In genomic region chr19:14689598-14690503, GRCh38 we compare ENCODE assay signal across 8 cellular contexts. TPM values are rescaled to one million over a fixed set of nuclear protein-coding genes. Genes with fewer than 3 reads are reported as not detected.
A peak's percentile ranks its signal among the peaks of the same experiment; 100 is the strongest.
DNase-seq lines count a peak whose midpoint lies in the region; ATAC-seq and TF ChIP-seq lines count a peak whose summit lies in the region.

TSS of gene ZNF333 (plus strand) at chr19:14690048. CDS start at chr19:14693492, 3,444 bp downstream.

- H3K9me3 ChIP-seq in esophagus (ENCODE audit: control insufficient read depth in 2 of 2, insufficient read depth in 1 of 2, low read depth in 1 of 2, low read length in 1 of 2) (no peaks in the 10 kb centered on the region), mucosa of stomach (ENCODE audit: control insufficient read depth, low read length) (no peaks in the 10 kb centered on the region)

- 0% methylated on average over 62 to 66 of the region's 66 CpGs for WGBS in esophagus, 2 donors

- H3K27me3 Mint-ChIP-seq in activated T-cell treated with anti-CD3 and anti-CD28 coated beads, Interleukin-2, amount 50 U/mL, for 24 hours: no peaks in the 10 kb centered on the region

- ATAC-seq in GM21576 (IDR thresholded peaks at IDR 0.05; ENCODE audit: unreplicated experiment): peak; percentile 78

- peak within 1 kb of the TSS; percentile 80 for H3K9ac ChIP-seq in mucosa of stomach (ENCODE audit: low read length)

- no peak for TF ChIP-seq RAD21 in Ishikawa (IDR thresholded peaks at IDR 0.05; ENCODE audit: low read depth)

- no peak for TF ChIP-seq EP300 in Ishikawa (IDR thresholded peaks at IDR 0.05; ENCODE audit: borderline replicate concordance)

- peak within 1 kb of the TSS; percentile 100 for H3K27ac Mint-ChIP-seq in activated T-cell treated with anti-CD3 and anti-CD28 coated beads, Interleukin-2, amount 50 U/mL, for 24 hours

- no peaks in the 10 kb centered on the region for H3K27me3 ChIP-seq in esophagus (ENCODE audit: control insufficient read depth in 1 of 2, insufficient read depth in 2 of 2, low read length in 2 of 2)
- no peaks in the 10 kb centered on the region for H3K27me3 ChIP-seq in mucosa of stomach (ENCODE audit: control insufficient read depth, insufficient read depth, low read length)

- H3K36me3 ChIP-seq in esophagus (ENCODE audit: control insufficient read depth in 2 of 2, insufficient read depth in 2 of 2, low read length in 1 of 2): peaks cover 3% of the 10 kb centered on the region in 2 donors
- peaks cover under 1% of the 10 kb centered on the region for H3K36me3 ChIP-seq in mucosa of stomach (ENCODE audit: control insufficient read depth, insufficient read depth, low read length)

- peaks cover 17% of the 10 kb centered on the region for H3K4me1 Mint-ChIP-seq in activated T-cell treated with anti-CD3 and anti-CD28 coated beads, Interleukin-2, amount 50 U/mL, for 24 hours (ENCODE audit: low read depth)

- no peaks in the 10 kb centered on the region for H3K9me3 Mint-ChIP-seq in activated T-cell treated with anti-CD3 and anti-CD28 coated beads, Interleukin-2, amount 50 U/mL, for 24 hours

- peak within 1 kb of the TSS; percentile 94 to 96 for H3K27ac ChIP-seq in esophagus (ENCODE audit: low read depth in 2 of 2, low read length in 1 of 2)

- H3K36me3 Mint-ChIP-seq in activated T-cell treated with anti-CD3 and anti-CD28 coated beads, Interleukin-2, amount 50 U/mL, for 24 hours (ENCODE audit: low read depth): peaks cover 22% of the 10 kb centered on the region

- peak within 1 kb of the TSS; percentile 93 for H3K4me3 Mint-ChIP-seq in activated T-cell treated with anti-CD3 and anti-CD28 coated beads, Interleukin-2, amount 50 U/mL, for 24 hours

- H3K4me3 ChIP-seq in esophagus (ENCODE audit: low read depth in 1 of 2, low read length in 2 of 2) (peak within 1 kb of the TSS; percentile 82 to 83), mucosa of stomach (ENCODE audit: low read length) (peak within 1 kb of the TSS; percentile 77)

- H3K4me1 ChIP-seq in esophagus (ENCODE audit: control insufficient read depth in 2 of 2, insufficient read depth in 2 of 2, low read length in 1 of 2) (no peaks in the 10 kb centered on the region), mucosa of stomach (ENCODE audit: control insufficient read depth, insufficient read depth, low read length) (no peaks in the 10 kb centered on the region)

- DNase-seq in DMS153 (lab: John Stamatoyannopoulos, UW) (peak; percentile 79), OCI-M2 (lab: John Stamatoyannopoulos, UW; ENCODE audit: unreplicated experiment) (peak; percentile 98)
- peak; percentile 99 for DNase-seq in activated T-cell treated with anti-CD3 and anti-CD28 coated beads, Interleukin-2, amount 50 U/mL, for 24 hours
- peak; percentile 100 for DNase-seq in stimulated activated CD8-positive, alpha-beta memory T cell treated with anti-CD3 and anti-CD28 coated beads, Interleukin-4, amount 100 ng/mL, for 48 hours

TF ChIP-seq in Ishikawa, 13 proteins besides CTCF, POLR2A, EP300 and RAD21:
- TF ChIP-seq CREB1 (IDR thresholded peaks at IDR 0.05; ENCODE audit: low read depth): no peak
- TF ChIP-seq, protein P1, sequence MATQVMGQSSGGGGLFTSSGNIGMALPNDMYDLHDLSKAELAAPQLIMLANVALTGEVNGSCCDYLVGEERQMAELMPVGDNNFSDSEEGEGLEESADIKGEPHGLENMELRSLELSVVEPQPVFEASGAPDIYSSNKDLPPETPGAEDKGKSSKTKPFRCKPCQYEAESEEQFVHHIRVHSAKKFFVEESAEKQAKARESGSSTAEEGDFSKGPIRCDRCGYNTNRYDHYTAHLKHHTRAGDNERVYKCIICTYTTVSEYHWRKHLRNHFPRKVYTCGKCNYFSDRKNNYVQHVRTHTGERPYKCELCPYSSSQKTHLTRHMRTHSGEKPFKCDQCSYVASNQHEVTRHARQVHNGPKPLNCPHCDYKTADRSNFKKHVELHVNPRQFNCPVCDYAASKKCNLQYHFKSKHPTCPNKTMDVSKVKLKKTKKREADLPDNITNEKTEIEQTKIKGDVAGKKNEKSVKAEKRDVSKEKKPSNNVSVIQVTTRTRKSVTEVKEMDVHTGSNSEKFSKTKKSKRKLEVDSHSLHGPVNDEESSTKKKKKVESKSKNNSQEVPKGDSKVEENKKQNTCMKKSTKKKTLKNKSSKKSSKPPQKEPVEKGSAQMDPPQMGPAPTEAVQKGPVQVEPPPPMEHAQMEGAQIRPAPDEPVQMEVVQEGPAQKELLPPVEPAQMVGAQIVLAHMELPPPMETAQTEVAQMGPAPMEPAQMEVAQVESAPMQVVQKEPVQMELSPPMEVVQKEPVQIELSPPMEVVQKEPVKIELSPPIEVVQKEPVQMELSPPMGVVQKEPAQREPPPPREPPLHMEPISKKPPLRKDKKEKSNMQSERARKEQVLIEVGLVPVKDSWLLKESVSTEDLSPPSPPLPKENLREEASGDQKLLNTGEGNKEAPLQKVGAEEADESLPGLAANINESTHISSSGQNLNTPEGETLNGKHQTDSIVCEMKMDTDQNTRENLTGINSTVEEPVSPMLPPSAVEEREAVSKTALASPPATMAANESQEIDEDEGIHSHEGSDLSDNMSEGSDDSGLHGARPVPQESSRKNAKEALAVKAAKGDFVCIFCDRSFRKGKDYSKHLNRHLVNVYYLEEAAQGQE (IDR thresholded peaks at IDR 0.05; ENCODE audit: low read depth): no peak
- no peak; the same call in 1 of the 2 replicates for TF ChIP-seq EGR1 (IDR thresholded peaks at IDR 0.05)
- peak; percentile 30; the same call in 1 of the 2 replicates for TF ChIP-seq TAF1 (IDR thresholded peaks at IDR 0.05; ENCODE audit: low read depth)
- TF ChIP-seq YY1 (IDR thresholded peaks at IDR 0.05; ENCODE audit: low read depth): 0 out of 2 replicates have a peak, but pooled peaks have one; percentile 26
- TF ChIP-seq TCF12 (IDR thresholded peaks at IDR 0.05; ENCODE audit: low read depth): no peak
- no peak for TF ChIP-seq CEBPB (IDR thresholded peaks at IDR 0.05)
- TF ChIP-seq, protein P2, sequence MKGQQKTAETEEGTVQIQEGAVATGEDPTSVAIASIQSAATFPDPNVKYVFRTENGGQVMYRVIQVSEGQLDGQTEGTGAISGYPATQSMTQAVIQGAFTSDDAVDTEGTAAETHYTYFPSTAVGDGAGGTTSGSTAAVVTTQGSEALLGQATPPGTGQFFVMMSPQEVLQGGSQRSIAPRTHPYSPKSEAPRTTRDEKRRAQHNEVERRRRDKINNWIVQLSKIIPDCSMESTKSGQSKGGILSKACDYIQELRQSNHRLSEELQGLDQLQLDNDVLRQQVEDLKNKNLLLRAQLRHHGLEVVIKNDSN (IDR thresholded peaks at IDR 0.05): 0 out of 2 replicates have a peak, but pooled peaks have one; percentile 27
- TF ChIP-seq FOXM1 (IDR thresholded peaks at IDR 0.05; ENCODE audit: borderline replicate concordance, low read depth): no peak
- no peak for TF ChIP-seq NFIC (IDR thresholded peaks at IDR 0.05)
- no peak for TF ChIP-seq MAX (IDR thresholded peaks at IDR 0.05)
- TF ChIP-seq TEAD4 (IDR thresholded peaks at IDR 0.05): no peak
- no peak for TF ChIP-seq ZBTB7A (IDR thresholded peaks at IDR 0.05; ENCODE audit: low read depth)

RNA-seq across cellular contexts. Expression of gene ZNF333, which starts in this region (rescaled TPM):
- 1 to 10 TPM; 4.0 to 6.9 TPM for polyA plus RNA-seq in esophagus

Comparison
In these comparisons a context has a peak if more than half of its experiments do, and no peak if none do; other contexts are left out.
1. Peak in every context shown above with its lines: DNase-seq, ATAC-seq, H3K4me3 ChIP-seq and H3K27ac ChIP-seq.